1 cellular context compared by ENCODE assay signal in the genomic region with DNA sequence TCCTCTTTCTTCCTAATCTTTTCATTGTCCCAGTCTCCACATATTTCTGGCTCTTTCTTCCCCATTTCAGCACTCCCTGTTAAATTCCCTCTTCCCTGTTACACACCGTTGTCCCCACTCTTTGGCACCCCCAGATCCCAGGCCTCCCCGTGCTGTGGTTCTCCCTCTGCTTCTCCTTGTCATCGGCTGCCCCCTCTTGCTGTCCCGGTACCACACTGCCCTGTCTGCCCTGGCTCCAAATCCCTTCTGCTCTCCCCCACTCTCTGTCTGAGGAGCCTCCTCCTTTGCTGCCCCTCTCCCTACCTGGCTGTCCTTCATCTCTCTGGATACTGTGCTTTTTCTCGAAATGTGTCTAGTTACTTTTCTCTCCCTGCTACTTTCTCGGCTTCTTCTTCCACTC.
TF ChIP-seq lines count a peak whose summit lies in the region.

No MANE protein-coding gene starts in this region.

TF ChIP-seq in IMR-90, 13 proteins besides CTCF, POLR2A, EP300 and RAD21:
- TF ChIP-seq, protein P1, sequence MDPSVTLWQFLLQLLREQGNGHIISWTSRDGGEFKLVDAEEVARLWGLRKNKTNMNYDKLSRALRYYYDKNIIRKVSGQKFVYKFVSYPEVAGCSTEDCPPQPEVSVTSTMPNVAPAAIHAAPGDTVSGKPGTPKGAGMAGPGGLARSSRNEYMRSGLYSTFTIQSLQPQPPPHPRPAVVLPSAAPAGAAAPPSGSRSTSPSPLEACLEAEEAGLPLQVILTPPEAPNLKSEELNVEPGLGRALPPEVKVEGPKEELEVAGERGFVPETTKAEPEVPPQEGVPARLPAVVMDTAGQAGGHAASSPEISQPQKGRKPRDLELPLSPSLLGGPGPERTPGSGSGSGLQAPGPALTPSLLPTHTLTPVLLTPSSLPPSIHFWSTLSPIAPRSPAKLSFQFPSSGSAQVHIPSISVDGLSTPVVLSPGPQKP (IDR thresholded peaks at IDR 0.05; ENCODE audit: borderline replicate concordance, low read depth, low read length): no peak
- no peak for TF ChIP-seq CEBPB (IDR thresholded peaks at IDR 0.05; ENCODE audit: low read depth, low read length)
- TF ChIP-seq BHLHE40 (IDR thresholded peaks at IDR 0.05; ENCODE audit: low read depth, low read length): no peak
- no peak for TF ChIP-seq NFE2L2 (IDR thresholded peaks at IDR 0.05; ENCODE audit: low read depth, low read length)
- TF ChIP-seq MAFK (IDR thresholded peaks at IDR 0.05; ENCODE audit: low read depth, low read length): no peak
- no peak for TF ChIP-seq MAZ (IDR thresholded peaks at IDR 0.05; ENCODE audit: borderline replicate concordance, low read depth, low read length)
- TF ChIP-seq CHD1 (IDR thresholded peaks at IDR 0.05; ENCODE audit: low read depth, low read length): no peak
- TF ChIP-seq FOS (IDR thresholded peaks at IDR 0.05; ENCODE audit: low read depth, low read length): no peak
- TF ChIP-seq, protein P2, sequence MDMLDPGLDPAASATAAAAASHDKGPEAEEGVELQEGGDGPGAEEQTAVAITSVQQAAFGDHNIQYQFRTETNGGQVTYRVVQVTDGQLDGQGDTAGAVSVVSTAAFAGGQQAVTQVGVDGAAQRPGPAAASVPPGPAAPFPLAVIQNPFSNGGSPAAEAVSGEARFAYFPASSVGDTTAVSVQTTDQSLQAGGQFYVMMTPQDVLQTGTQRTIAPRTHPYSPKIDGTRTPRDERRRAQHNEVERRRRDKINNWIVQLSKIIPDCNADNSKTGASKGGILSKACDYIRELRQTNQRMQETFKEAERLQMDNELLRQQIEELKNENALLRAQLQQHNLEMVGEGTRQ (IDR thresholded peaks at IDR 0.05; ENCODE audit: low read depth, low read length): no peak
- no peak for TF ChIP-seq RFX5 (IDR thresholded peaks at IDR 0.05; ENCODE audit: low read depth, low read length)
- TF ChIP-seq MXI1 (IDR thresholded peaks at IDR 0.05; ENCODE audit: borderline replicate concordance, low read depth, low read length): no peak
- TF ChIP-seq RCOR1 (IDR thresholded peaks at IDR 0.05; ENCODE audit: insufficient replicate concordance, low read length): no peak
- TF ChIP-seq SMC3 (IDR thresholded peaks at IDR 0.05; ENCODE audit: low read depth, low read length): no peak
